20 cellular contexts compared by ENCODE assay signal in the genomic region with DNA sequence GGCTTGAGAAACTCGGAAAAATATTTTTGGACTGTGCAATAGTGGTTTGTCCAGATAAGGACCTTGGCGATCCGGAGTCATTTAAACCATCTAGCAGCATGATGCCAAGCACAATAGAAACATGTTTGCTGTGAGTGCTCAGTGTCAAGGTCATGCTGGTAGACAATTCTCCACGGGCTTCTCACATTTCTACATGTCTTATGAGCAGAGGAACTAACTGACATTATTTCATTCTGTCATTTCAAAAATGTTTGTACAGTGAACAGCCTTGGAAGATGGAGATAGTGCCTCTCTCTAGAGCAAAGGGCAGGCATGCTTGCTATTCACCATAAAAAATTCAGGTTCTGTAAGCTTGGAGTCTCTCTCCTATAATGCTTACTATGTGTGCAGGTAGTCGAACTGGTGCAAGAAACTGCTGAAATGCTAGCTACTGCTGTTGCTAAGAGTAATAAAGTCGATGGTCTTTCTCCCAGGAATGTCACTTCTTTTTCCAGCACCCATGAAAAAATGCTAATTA. TPM values are rescaled to one million over a fixed set of nuclear protein-coding genes. Genes with fewer than 3 reads are reported as not detected.
DNase-seq lines count a peak whose midpoint lies in the region; ATAC-seq and TF ChIP-seq lines count a peak whose summit lies in the region.
"Had no signal": no experiment of that assay in that cellular context is flagged by ENCODE, and none has a peak within 500 bp of the region (broad histone marks: within the 10 kb centered on the region; RNA-seq: fewer than 3 reads in every experiment).

No MANE protein-coding gene starts in this region.

- no peak overlapping the region for H3K27ac ChIP-seq in PC-3 (ENCODE audit: low read length)
- H3K27ac ChIP-seq: foreskin keratinocyte had no signal

- DNase-seq in AG10803 (ENCODE audit: low read depth) (peak; percentile 54), PC-3 (peak; percentile 14), choroid plexus epithelial cell (ENCODE audit: low read depth) (peak; percentile 97), left lobe of liver (ENCODE audit: low spot score) (peak; percentile 69), NCI-H524 treated with DMSO at 0.1 percent for 48 hours (lab: John Stamatoyannopoulos, UW) (no peak), KG1 (lab: John Stamatoyannopoulos, UW) (no peak), posterior vena cava (ENCODE audit: low spot score) (no peak), Kasumi-1 (lab: John Stamatoyannopoulos, UW) (no peak)
- DNase-seq: ACHN; activated CD4-positive, alpha-beta T cell treated with anti-CD3 and anti-CD28 coated beads for 36 hours; activated CD8-positive, alpha-beta memory T cell treated with anti-CD3 and anti-CD28 coated beads, Interleukin-2, amount 50 U/mL, for 48 hours; activated naive CD4-positive, alpha-beta T cell; caudate nucleus; effector memory CD4-positive, alpha-beta T cell; foreskin keratinocyte; mesenchymal stem cell; NCI-H1092 treated with DMSO at 0.1 percent for 48 hours; nephron progenitor cell; SIG-M5 had no signal

- H3K9ac ChIP-seq in PC-3 (ENCODE audit: low read length), result no peak overlapping the region

- H3K79me2 ChIP-seq in PC-3 (ENCODE audit: low read length), result no peaks in the 10 kb centered on the region

- H3F3A ChIP-seq in PC-3 (ENCODE audit: low read length, unreplicated experiment), result no peaks in the 10 kb centered on the region

- H3K4me3 ChIP-seq in AG10803 (ENCODE audit: low read length), result no peak overlapping the region
- H3K4me3 ChIP-seq in PC-3 (ENCODE audit: low read length), result no peak overlapping the region
- H3K4me3 ChIP-seq in choroid plexus epithelial cell (ENCODE audit: low read depth, low read length), result no peak overlapping the region

- H2AFZ ChIP-seq in PC-3 (ENCODE audit: low read length), result no peak overlapping the region

- POLR2A ChIA-PET in PC-3 (lab: Charles Lee; ENCODE audit: unreplicated experiment), result interaction anchor here (1.0 kb wide), 1 partner anchor 25 kb away, joined by 4 read pairs; a partner anchor contains a TSS

- H3K9me3 ChIP-seq in PC-3 (ENCODE audit: low read length), result no peaks in the 10 kb centered on the region

- no peaks in the 10 kb centered on the region for H3K36me3 ChIP-seq in PC-3 (ENCODE audit: low read depth, low read length)

- H4K20me1 ChIP-seq in PC-3 (ENCODE audit: low read length), result no peaks in the 10 kb centered on the region

- no peak overlapping the region for H3K4me2 ChIP-seq in PC-3 (ENCODE audit: low read length)

- ATAC-seq in PC-3 (no peak), left lobe of liver (peak; percentile 62)
- ATAC-seq: activated CD4-positive, alpha-beta T cell treated with anti-CD3 and anti-CD28 coated beads for 36 hours; foreskin keratinocyte had no signal

- no TSS peak for BruUV-seq in PC-3 (replicated peaks; lab: Mats Ljungman, UMichigan)

- no peaks in the 10 kb centered on the region for H3K27me3 ChIP-seq in PC-3 (ENCODE audit: low read length)
- H3K27me3 ChIP-seq: foreskin keratinocyte had no signal

- intact Hi-C loops in PC-3 (cut with micrococcal nuclease) (no loop called here), posterior vena cava (cut with DNase I) (no loop called here)

- peaks cover 12% of the 10 kb centered on the region; the same call in 1 of the 2 replicates for H3K4me1 ChIP-seq in PC-3 (ENCODE audit: insufficient read depth, low read length)
- H3K4me1 ChIP-seq: foreskin keratinocyte had no signal

- CTCF ChIA-PET in PC-3 (lab: Charles Lee), result no interaction called here

- TF ChIP-seq CTCF in AG10803 (conservative IDR thresholded peaks at IDR 0.05; ENCODE audit: low read length) (no peak), PC-3 (conservative IDR thresholded peaks at IDR 0.05; ENCODE audit: low read depth, low read length) (no peak), choroid plexus epithelial cell (conservative IDR thresholded peaks at IDR 0.05; ENCODE audit: low read depth, low read length) (no peak)

- no peaks in the 10 kb centered on the region for H3K9me2 ChIP-seq in PC-3 (replicated peaks; ENCODE audit: low read length)

RNA-seq across cellular contexts. Expression of a gene that starts 25.4 kb away (rescaled TPM):
- total RNA-seq in PC-3 (2014; rRNA removed), result 33.2 and 34.4 TPM in 2 replicates
- total RNA-seq in left lobe of liver, result 6.7 TPM
- 100 to 1,000 TPM; 357 to 408 TPM for total RNA-seq in posterior vena cava
- total RNA-seq: activated CD4-positive, alpha-beta T cell treated with anti-CD3 and anti-CD28 coated beads for 36 hours; T-helper 2 cell treated with Interferon-gamma antibody and Interleukin-4, amounts not matched to agents 100 ng/mL and 5 ng/mL, for 36 hours had no signal

Comparison
In these comparisons a context has a peak if more than half of its experiments do, and no peak if none do; other contexts are left out.
1. DNase-seq: peak in AG10803 (single experiment), PC-3 (single experiment), choroid plexus epithelial cell (single experiment) and left lobe of liver (single experiment); none in NCI-H524 treated with DMSO at 0.1 percent for 48 hours (single experiment), KG1 (single experiment), posterior vena cava (single experiment) and Kasumi-1 (0 of 2).
2. RNA of a gene that starts 25.4 kb away (total RNA-seq): 357 to 408 TPM in posterior vena cava; 33.2 to 34.4 TPM in PC-3 and 6.7 TPM in left lobe of liver (single experiment); every median in the first group is over 10 times any median in the second.